1 cellular context compared by ENCODE assay signal in the genomic region with DNA sequence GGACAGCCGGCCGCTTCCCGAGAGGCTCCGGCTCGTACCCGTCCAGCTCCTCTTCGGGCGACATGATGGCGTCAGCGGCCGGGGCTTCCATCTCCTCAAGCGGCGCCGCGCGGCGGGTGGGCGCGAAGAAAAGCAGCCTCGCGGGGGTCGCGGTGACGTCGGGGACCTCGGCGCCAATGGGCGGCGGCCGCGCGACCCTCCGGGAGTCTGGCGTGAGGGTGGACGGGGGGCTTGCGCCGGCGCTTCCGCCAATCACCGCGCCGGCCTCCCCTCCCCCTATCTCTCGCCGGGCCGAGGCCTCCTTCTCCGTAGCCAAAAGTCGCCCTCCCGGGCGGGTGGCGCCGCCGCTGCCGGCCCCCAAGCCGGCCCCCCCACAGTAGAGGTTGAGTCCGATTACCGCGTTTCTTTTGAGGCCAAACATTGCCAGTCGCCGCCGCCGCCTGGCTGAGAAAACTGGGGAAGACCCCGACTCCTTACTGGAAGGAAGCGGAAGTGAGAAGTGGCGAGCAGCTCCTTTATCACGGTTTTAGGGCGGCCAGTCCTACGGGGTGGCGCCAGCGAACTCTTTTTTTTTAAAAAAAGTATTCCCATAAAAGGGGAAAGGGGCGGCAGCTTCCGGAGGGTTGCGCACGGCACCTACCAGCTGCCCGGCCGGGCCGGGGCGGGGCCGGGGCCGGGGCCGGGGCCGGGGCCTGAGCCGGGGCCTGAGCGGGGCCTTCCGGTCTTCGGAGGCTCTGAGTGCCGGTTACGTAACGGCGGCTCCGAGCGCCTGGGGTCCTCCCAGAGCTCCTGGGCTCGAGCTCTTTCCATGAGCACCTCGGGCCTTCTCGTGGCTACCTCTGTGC.
TF ChIP-seq lines count a peak whose summit lies in the region.

MCL1 (minus strand) TSS at position 501 of the 845 bp plus-strand sequence; CDS start at position 421, 80 bp downstream.

TF ChIP-seq in HEK293, 187 proteins besides CTCF, POLR2A, EP300 and RAD21 (continued from another document and continues in another):
- TF ChIP-seq ZNF394 (tag by site-specific recombination; IDR thresholded peaks at IDR 0.05; ENCODE audit: borderline replicate concordance) (peak; percentile 49; the same call in 1 of the 2 replicates), ZNF791 (tag by site-specific recombination; IDR thresholded peaks at IDR 0.05) (no peak), SP7 (tag by site-specific recombination; IDR thresholded peaks at IDR 0.05) (peak; percentile 38), ZNF184 (tag by site-specific recombination; IDR thresholded peaks at IDR 0.05) (peak; percentile 47; the same call in 1 of the 2 replicates), KLF10 (tag by site-specific recombination; IDR thresholded peaks at IDR 0.05) (peak; percentile 75), KLF8 (tag by site-specific recombination; IDR thresholded peaks at IDR 0.05) (peak; percentile 78; the same call in 1 of the 2 replicates), ZNF621 (tag by site-specific recombination; IDR thresholded peaks at IDR 0.05) (no peak), ZFP3 (tag by site-specific recombination; IDR thresholded peaks at IDR 0.05; ENCODE audit: low read depth) (no peak), RBAK (tag by site-specific recombination; IDR thresholded peaks at IDR 0.05) (no peak), YY2 (tag by site-specific recombination; IDR thresholded peaks at IDR 0.05) (peak; percentile 54; the same call in 1 of the 2 replicates), ZNF624 (tag by site-specific recombination; IDR thresholded peaks at IDR 0.05) (no peak), ZNF132 (tag by site-specific recombination; IDR thresholded peaks at IDR 0.05; ENCODE audit: borderline replicate concordance) (no peak), ZNF660 (tag by site-specific recombination; IDR thresholded peaks at IDR 0.05) (peak; percentile 48), ZBTB11 (tag by site-specific recombination; conservative IDR thresholded peaks at IDR 0.05; ENCODE audit: low read depth) (peak; percentile 82), ZSCAN23 (tag by site-specific recombination; IDR thresholded peaks at IDR 0.05) (no peak), ZXDB (tag by site-specific recombination; IDR thresholded peaks at IDR 0.05) (peak; percentile 74), REPIN1 (tag by site-specific recombination; IDR thresholded peaks at IDR 0.05; ENCODE audit: low read depth) (peak; percentile 16; the same call in 1 of the 2 replicates), ZBTB1 (tag by site-specific recombination; IDR thresholded peaks at IDR 0.05) (0 out of 2 replicates have a peak, but pooled peaks have one; percentile 4), FEZF1 (tag by site-specific recombination; IDR thresholded peaks at IDR 0.05) (no peak), ZNF76 (tag by site-specific recombination; IDR thresholded peaks at IDR 0.05; ENCODE audit: borderline replicate concordance, low read depth) (peak; percentile 69; the same call in 1 of the 2 replicates), KLF9 (tag by site-specific recombination; IDR thresholded peaks at IDR 0.05; ENCODE audit: low read depth) (no peak), PRDM4 (tag by site-specific recombination; IDR thresholded peaks at IDR 0.05) (peak; percentile 35), GLIS2 (tag by site-specific recombination; IDR thresholded peaks at IDR 0.05) (peak; percentile 100), ZNF561 (tag by site-specific recombination; IDR thresholded peaks at IDR 0.05; ENCODE audit: borderline replicate concordance) (0 out of 2 replicates have a peak, but pooled peaks have one; percentile 48), IKZF3 (tag by site-specific recombination; IDR thresholded peaks at IDR 0.05) (peak; percentile 17; the same call in 1 of the 2 replicates), ZNF155 (tag by site-specific recombination; IDR thresholded peaks at IDR 0.05) (no peak), SP2 (tag by site-specific recombination; IDR thresholded peaks at IDR 0.05) (peak; percentile 74), ZNF677 (tag by site-specific recombination; IDR thresholded peaks at IDR 0.05) (peak; percentile 41; the same call in 1 of the 2 replicates), ZSCAN30 (tag by site-specific recombination; IDR thresholded peaks at IDR 0.05) (peak; percentile 78), ZFP37 (tag by site-specific recombination; IDR thresholded peaks at IDR 0.05) (0 out of 2 replicates have a peak, but pooled peaks have one; percentile 13), ZNF266 (tag by site-specific recombination; IDR thresholded peaks at IDR 0.05; ENCODE audit: low read depth) (no peak), GFI1B (tag by site-specific recombination; IDR thresholded peaks at IDR 0.05) (no peak), ZNF404 (tag by site-specific recombination; IDR thresholded peaks at IDR 0.05) (no peak), ZNF157 (tag by site-specific recombination; IDR thresholded peaks at IDR 0.05) (no peak), INSM2 (tag by site-specific recombination; IDR thresholded peaks at IDR 0.05) (peak; percentile 29; the same call in 1 of the 2 replicates), ZNF423 (tag by site-specific recombination; IDR thresholded peaks at IDR 0.05) (peak; percentile 59; the same call in 1 of the 2 replicates), ZBTB6 (tag by site-specific recombination; IDR thresholded peaks at IDR 0.05) (peak; percentile 89), ZNF19 (tag by site-specific recombination; IDR thresholded peaks at IDR 0.05; ENCODE audit: low read depth) (no peak), ZNF133 (tag by site-specific recombination; IDR thresholded peaks at IDR 0.05) (no peak; the same call in 1 of the 2 replicates), ZNF785 (tag by site-specific recombination; IDR thresholded peaks at IDR 0.05) (no peak)
- TF ChIP-seq, protein P1, sequence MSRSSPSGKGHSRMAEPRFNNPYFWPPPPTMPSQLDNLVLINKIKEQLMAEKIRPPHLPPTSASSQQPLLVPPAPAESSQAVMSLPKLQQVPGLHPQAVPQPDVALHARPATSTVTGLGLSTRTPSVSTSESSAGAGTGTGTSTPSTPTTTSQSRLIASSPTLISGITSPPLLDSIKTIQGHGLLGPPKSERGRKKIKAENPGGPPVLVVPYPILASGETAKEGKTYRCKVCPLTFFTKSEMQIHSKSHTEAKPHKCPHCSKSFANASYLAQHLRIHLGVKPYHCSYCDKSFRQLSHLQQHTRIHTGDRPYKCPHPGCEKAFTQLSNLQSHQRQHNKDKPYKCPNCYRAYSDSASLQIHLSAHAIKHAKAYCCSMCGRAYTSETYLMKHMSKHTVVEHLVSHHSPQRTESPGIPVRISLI (tag by site-specific recombination; IDR thresholded peaks at IDR 0.05), result peak; percentile 93
- TF ChIP-seq, protein P2, sequence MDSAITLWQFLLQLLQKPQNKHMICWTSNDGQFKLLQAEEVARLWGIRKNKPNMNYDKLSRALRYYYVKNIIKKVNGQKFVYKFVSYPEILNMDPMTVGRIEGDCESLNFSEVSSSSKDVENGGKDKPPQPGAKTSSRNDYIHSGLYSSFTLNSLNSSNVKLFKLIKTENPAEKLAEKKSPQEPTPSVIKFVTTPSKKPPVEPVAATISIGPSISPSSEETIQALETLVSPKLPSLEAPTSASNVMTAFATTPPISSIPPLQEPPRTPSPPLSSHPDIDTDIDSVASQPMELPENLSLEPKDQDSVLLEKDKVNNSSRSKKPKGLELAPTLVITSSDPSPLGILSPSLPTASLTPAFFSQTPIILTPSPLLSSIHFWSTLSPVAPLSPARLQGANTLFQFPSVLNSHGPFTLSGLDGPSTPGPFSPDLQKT (IDR thresholded peaks at IDR 0.05; ENCODE audit: borderline replicate concordance, low read depth, low read length), result peak; percentile 99
- TF ChIP-seq, protein P3, sequence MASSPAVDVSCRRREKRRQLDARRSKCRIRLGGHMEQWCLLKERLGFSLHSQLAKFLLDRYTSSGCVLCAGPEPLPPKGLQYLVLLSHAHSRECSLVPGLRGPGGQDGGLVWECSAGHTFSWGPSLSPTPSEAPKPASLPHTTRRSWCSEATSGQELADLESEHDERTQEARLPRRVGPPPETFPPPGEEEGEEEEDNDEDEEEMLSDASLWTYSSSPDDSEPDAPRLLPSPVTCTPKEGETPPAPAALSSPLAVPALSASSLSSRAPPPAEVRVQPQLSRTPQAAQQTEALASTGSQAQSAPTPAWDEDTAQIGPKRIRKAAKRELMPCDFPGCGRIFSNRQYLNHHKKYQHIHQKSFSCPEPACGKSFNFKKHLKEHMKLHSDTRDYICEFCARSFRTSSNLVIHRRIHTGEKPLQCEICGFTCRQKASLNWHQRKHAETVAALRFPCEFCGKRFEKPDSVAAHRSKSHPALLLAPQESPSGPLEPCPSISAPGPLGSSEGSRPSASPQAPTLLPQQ (tag by site-specific recombination; IDR thresholded peaks at IDR 0.05), result no peak; the same call in none of the 2 replicates
- TF ChIP-seq, protein P4, sequence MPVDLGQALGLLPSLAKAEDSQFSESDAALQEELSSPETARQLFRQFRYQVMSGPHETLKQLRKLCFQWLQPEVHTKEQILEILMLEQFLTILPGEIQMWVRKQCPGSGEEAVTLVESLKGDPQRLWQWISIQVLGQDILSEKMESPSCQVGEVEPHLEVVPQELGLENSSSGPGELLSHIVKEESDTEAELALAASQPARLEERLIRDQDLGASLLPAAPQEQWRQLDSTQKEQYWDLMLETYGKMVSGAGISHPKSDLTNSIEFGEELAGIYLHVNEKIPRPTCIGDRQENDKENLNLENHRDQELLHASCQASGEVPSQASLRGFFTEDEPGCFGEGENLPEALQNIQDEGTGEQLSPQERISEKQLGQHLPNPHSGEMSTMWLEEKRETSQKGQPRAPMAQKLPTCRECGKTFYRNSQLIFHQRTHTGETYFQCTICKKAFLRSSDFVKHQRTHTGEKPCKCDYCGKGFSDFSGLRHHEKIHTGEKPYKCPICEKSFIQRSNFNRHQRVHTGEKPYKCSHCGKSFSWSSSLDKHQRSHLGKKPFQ (tag by site-specific recombination; IDR thresholded peaks at IDR 0.05), result peak; percentile 88
- TF ChIP-seq, protein P5, sequence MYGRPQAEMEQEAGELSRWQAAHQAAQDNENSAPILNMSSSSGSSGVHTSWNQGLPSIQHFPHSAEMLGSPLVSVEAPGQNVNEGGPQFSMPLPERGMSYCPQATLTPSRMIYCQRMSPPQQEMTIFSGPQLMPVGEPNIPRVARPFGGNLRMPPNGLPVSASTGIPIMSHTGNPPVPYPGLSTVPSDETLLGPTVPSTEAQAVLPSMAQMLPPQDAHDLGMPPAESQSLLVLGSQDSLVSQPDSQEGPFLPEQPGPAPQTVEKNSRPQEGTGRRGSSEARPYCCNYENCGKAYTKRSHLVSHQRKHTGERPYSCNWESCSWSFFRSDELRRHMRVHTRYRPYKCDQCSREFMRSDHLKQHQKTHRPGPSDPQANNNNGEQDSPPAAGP (tag by site-specific recombination; IDR thresholded peaks at IDR 0.05), result no peak
